1 cellular context compared by ENCODE assay signal in genomic region chr16:23668225-23668624, GRCh38.
A peak's percentile ranks its signal among the peaks of the same experiment; 100 is the strongest.
TF ChIP-seq lines count a peak whose summit lies in the region.

No MANE protein-coding gene starts in this region.

TF ChIP-seq in HepG2, 621 proteins besides CTCF, POLR2A, EP300 and RAD21:
- TF ChIP-seq CSRNP1 (CRISPR knock-in tag; IDR thresholded peaks at IDR 0.05) (no peak), TRIM24 (CRISPR knock-in tag; IDR thresholded peaks at IDR 0.05) (no peak), ARNT (IDR thresholded peaks at IDR 0.05) (no peak), ZFY (CRISPR knock-in tag; IDR thresholded peaks at IDR 0.05) (no peak), ATF7 (IDR thresholded peaks at IDR 0.05) (peak; percentile 73), ATF7 (CRISPR knock-in tag; IDR thresholded peaks at IDR 0.05) (no peak), POGZ (CRISPR knock-in tag; IDR thresholded peaks at IDR 0.05) (no peak), RBM22 (optimal IDR thresholded peaks at IDR 0.05; ENCODE audit: low read length) (peak; percentile 28), ZNF138 (CRISPR knock-in tag; IDR thresholded peaks at IDR 0.05; ENCODE audit: low read depth) (no peak), PHF5A (CRISPR knock-in tag; IDR thresholded peaks at IDR 0.05; ENCODE audit: low read depth, unreplicated experiment) (no peak), PPARG (CRISPR knock-in tag; conservative IDR thresholded peaks at IDR 0.05) (no peak), ATF2 (CRISPR knock-in tag; IDR thresholded peaks at IDR 0.05) (no peak), PBX2 (CRISPR knock-in tag; IDR thresholded peaks at IDR 0.05) (no peak), SIX1 (CRISPR knock-in tag; IDR thresholded peaks at IDR 0.05; ENCODE audit: borderline replicate concordance) (no peak), HOXD1 (CRISPR knock-in tag; IDR thresholded peaks at IDR 0.05) (no peak)
